In the genomic region with DNA sequence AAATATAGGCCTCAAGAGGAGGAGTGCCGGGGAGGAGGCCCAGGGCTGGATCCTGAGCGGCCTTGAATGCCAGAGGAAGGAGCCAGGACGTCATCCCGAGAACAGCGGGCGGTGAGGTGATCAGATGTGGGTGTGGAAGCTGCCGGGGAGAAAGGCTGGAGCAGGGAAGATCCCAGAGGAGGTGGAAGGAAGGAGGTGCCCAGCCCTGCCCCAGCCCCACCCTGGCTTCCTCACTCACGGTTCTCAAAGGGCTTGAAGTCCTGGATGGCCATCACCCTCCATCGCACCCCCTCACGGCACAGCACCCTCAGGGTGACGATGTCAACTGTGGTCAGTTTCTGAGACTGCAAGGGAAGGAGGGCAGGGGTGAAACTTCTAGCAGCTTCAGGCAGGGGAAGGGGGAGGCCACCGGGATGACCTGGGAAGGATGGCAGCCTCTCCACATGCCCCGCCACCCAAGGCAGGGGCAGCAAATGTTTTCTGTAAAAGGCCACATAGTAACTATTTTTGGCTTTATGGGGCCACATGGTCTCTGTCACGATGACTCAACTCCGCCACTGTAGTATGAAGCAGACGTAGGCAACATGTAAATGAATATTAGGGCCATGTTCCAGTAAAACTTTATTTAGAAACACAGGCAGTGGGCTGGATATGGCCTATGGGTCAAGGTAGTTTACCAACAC, we compare ENCODE assay signal across 17 cellular contexts. TPM values are rescaled to one million over a fixed set of nuclear protein-coding genes. Genes with fewer than 3 reads are reported as not detected.
A peak's percentile ranks its signal among the peaks of the same experiment; 100 is the strongest.
DNase-seq lines count a peak whose midpoint lies in the region; ATAC-seq, FAIRE-seq and TF ChIP-seq lines count a peak whose summit lies in the region.
"Had no signal": no experiment of that assay in that cellular context is flagged by ENCODE, and none has a peak within 500 bp of the region (broad histone marks: within the 10 kb centered on the region; RNA-seq: fewer than 3 reads in every experiment).

No MANE protein-coding gene starts in this region.

- H3K4me1 Mint-ChIP-seq in activated CD4-positive, alpha-beta memory T cell treated with anti-CD3 and anti-CD28 coated beads, Interleukin-2, amount 10 ng/mL, durations not matched to agents 7 days and 5 days: peaks cover 73% of the 10 kb centered on the region

- peaks cover 90% of the 10 kb centered on the region for H3K36me3 Mint-ChIP-seq in activated CD4-positive, alpha-beta memory T cell treated with anti-CD3 and anti-CD28 coated beads, Interleukin-2, amount 10 ng/mL, durations not matched to agents 7 days and 5 days (ENCODE audit: low read depth)

- intact Hi-C loops in left colon (cut with DNase I, micrococcal nuclease): no loop called here

- FAIRE-seq in GM12891 (lab: Jason Lieb, UNC): peak; percentile 47
- FAIRE-seq: islet of Langerhans had no signal

- CTCF ChIA-PET in activated CD4-positive, alpha-beta memory T cell treated with anti-CD3 and anti-CD28 coated beads, Interleukin-2, amount 10 ng/mL, durations not matched to agents 7 days and 5 days (lab: Charles Lee): interaction anchor here (1.9 kb wide), 1 partner anchor 17 kb away, joined by 9 read pairs; no protein-coding TSS in a partner anchor

- no peaks in the 10 kb centered on the region for H3K9me3 Mint-ChIP-seq in activated CD4-positive, alpha-beta memory T cell treated with anti-CD3 and anti-CD28 coated beads, Interleukin-2, amount 10 ng/mL, durations not matched to agents 7 days and 5 days

- no peaks in the 10 kb centered on the region for H3K27me3 Mint-ChIP-seq in activated CD4-positive, alpha-beta memory T cell treated with anti-CD3 and anti-CD28 coated beads, Interleukin-2, amount 10 ng/mL, durations not matched to agents 7 days and 5 days

- peak; percentile 28 for ATAC-seq in left colon
- ATAC-seq in GM19397 (IDR thresholded peaks at IDR 0.05; ENCODE audit: unreplicated experiment): no peak

- DNase-seq in A172 (ENCODE audit: low spot score): peak; percentile 12
- no peak for DNase-seq in GM12891 (ENCODE audit: insufficient read length, low spot score)
- DNase-seq in activated CD4-positive, alpha-beta memory T cell treated with anti-CD3 and anti-CD28 coated beads, Interleukin-2, amount 10 ng/mL, durations not matched to agents 7 days and 5 days: no peak
- no peak for DNase-seq in left colon
- DNase-seq in NK-92 treated with Interleukin-12 subunit alpha and Interleukin-12 subunit beta, amount 100 ng/mL, for 24 hours (lab: John Stamatoyannopoulos, UW): no peak
- DNase-seq in NOMO-1 (lab: John Stamatoyannopoulos, UW; ENCODE audit: unreplicated experiment in 2 of 2): no peak
- no peak for DNase-seq in epidermal melanocyte (ENCODE audit: insufficient read length, low spot score)
- DNase-seq: DMS153, HCEC 1CT, midbrain, NCI-H2081, posterior cingulate gyrus, Right ventricle myocardium superior had no signal

- no peak overlapping the region for H3K4me3 Mint-ChIP-seq in activated CD4-positive, alpha-beta memory T cell treated with anti-CD3 and anti-CD28 coated beads, Interleukin-2, amount 10 ng/mL, durations not matched to agents 7 days and 5 days

- H3K27ac Mint-ChIP-seq in activated CD4-positive, alpha-beta memory T cell treated with anti-CD3 and anti-CD28 coated beads, Interleukin-2, amount 10 ng/mL, durations not matched to agents 7 days and 5 days: peak overlapping the region; percentile 63

- POLR2A ChIA-PET in activated CD4-positive, alpha-beta memory T cell treated with anti-CD3 and anti-CD28 coated beads, Interleukin-2, amount 10 ng/mL, durations not matched to agents 7 days and 5 days (lab: Charles Lee): interaction anchor here (1.6 to 25.9 kb wide), 4 partner anchors 3 to 62 kb away, joined by 3 to 502 read pairs (median 255); a partner anchor contains a TSS

- TF ChIP-seq POLR2A in GM12891 (IDR thresholded peaks at IDR 0.05; ENCODE audit: low read depth, low read length): no peak

TF ChIP-seq in GM12891, 5 proteins besides CTCF, POLR2A, EP300 and RAD21:
- TF ChIP-seq PAX5 (IDR thresholded peaks at IDR 0.05; ENCODE audit: insufficient read depth, low read length, severe bottlenecking) (no peak), SPI1 (IDR thresholded peaks at IDR 0.05; ENCODE audit: low read depth, low read length) (no peak), POU2F2 (IDR thresholded peaks at IDR 0.05; ENCODE audit: low read depth, low read length) (no peak), TAF1 (IDR thresholded peaks at IDR 0.05; ENCODE audit: low read depth, low read length) (no peak), POLR2AphosphoS5 (IDR thresholded peaks at IDR 0.05; ENCODE audit: low read depth, low read length) (no peak)

RNA-seq across cellular contexts. Expression of a gene that starts 10.7 kb away (rescaled TPM):
- 0.02 TPM in 1 of 2 replicates, not detected in the other for total RNA-seq in A172 (2014; rRNA removed; shearing (Covaris generic))
- polyA plus RNA-seq in GM12891 (2012; ENCODE audit: low read depth, missing spikeins): 44.7 TPM
- 100 to 1,000 TPM; 320 to 323 TPM for total RNA-seq in activated CD4-positive, alpha-beta memory T cell treated with anti-CD3 and anti-CD28 coated beads, Interleukin-2, amount 10 ng/mL, durations not matched to agents 7 days and 5 days
- 1 to 10 TPM; 2.9 to 7.0 TPM for total RNA-seq in left colon

RNA-seq across cellular contexts. Expression of a gene that starts 29.5 kb away (rescaled TPM):
- not detected in 2 replicates for total RNA-seq in A172 (2014; rRNA removed; shearing (Covaris generic))
- 2.1 TPM for polyA plus RNA-seq in GM12891 (2012; ENCODE audit: low read depth, missing spikeins)
- total RNA-seq in activated CD4-positive, alpha-beta memory T cell treated with anti-CD3 and anti-CD28 coated beads, Interleukin-2, amount 10 ng/mL, durations not matched to agents 7 days and 5 days: 10 to 100 TPM; 14.0 to 14.7 TPM
- 1 to 10 TPM in 1 of 2 donors, under 1 TPM in 1; 0.56 to 3.1 TPM for total RNA-seq in left colon
- total RNA-seq: glomerular endothelial cell, Right ventricle myocardium superior, thoracic aorta had no signal

RNA-seq across cellular contexts. Expression of a gene that starts 49.0 kb away (rescaled TPM):
- 2.1 and 7.7 TPM in 2 replicates for total RNA-seq in A172 (2014; rRNA removed; shearing (Covaris generic))
- 2.6 TPM for polyA plus RNA-seq in GM12891 (2012; ENCODE audit: low read depth, missing spikeins)
- 10 to 100 TPM; 10.2 to 10.3 TPM for total RNA-seq in activated CD4-positive, alpha-beta memory T cell treated with anti-CD3 and anti-CD28 coated beads, Interleukin-2, amount 10 ng/mL, durations not matched to agents 7 days and 5 days
- total RNA-seq in left colon: 10 to 100 TPM in 1 of 2 donors, 1 to 10 TPM in 1; 9.9 to 14.2 TPM

Comparison
In these comparisons a context has a peak if more than half of its experiments do, and no peak if none do; other contexts are left out.
1. RNA of a gene that starts 10.7 kb away (total RNA-seq): 320 to 323 TPM in activated CD4-positive, alpha-beta memory T cell treated with anti-CD3 and anti-CD28 coated beads, Interleukin-2, amount 10 ng/mL, durations not matched to agents 7 days and 5 days; 2.9 to 7.0 TPM in left colon and 0.02 TPM in A172; every median in the first group is over 10 times any median in the second.